In the genomic region with DNA sequence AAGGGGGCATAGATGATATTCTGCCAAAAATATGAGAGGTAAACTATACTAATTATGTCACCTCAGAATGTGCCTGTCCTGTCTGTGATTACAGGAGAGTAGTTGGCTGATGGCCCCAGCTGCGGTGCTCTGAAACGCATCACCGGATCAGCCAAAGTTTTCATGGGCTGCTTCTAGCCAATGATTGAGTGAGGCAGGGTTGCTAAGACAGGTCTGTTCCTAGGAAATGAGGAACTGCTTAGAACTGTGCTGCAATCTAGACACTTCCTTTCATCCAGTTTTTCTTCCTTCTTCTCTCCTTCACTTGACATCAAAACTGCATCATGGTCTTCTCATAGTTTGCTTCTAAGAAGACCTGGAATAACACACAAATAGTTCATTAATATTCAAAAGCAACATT, we compare ENCODE assay signal across 16 cellular contexts.
DNase-seq lines count a peak whose midpoint lies in the region; ATAC-seq and TF ChIP-seq lines count a peak whose summit lies in the region.
"Had no signal": no experiment of that assay in that cellular context is flagged by ENCODE, and none has a peak within 500 bp of the region (broad histone marks: within the 10 kb centered on the region; RNA-seq: fewer than 3 reads in every experiment).

No MANE protein-coding gene starts in this region.

- H3K27ac Mint-ChIP-seq in T-helper 17 cell, result no peak overlapping the region
- no peak overlapping the region for H3K27ac Mint-ChIP-seq in stimulated activated naive B cell treated with anti-CD40 and anti-IgM and Interleukin-4, amounts not matched to agents 10 μg/mL and 1 μg/mL and 100 μg/mL, for 72 hours
- H3K27ac Mint-ChIP-seq: CD4-positive, alpha-beta memory T cell had no signal

- H3K9me3 ChIP-seq in T-helper 17 cell (ENCODE audit: control insufficient read depth, low read length, poor library complexity, severe bottlenecking) (no peaks in the 10 kb centered on the region), body of pancreas (no peaks in the 10 kb centered on the region)
- H3K9me3 ChIP-seq: BE2C had no signal

- no peaks in the 10 kb centered on the region for H3K27me3 Mint-ChIP-seq in T-helper 17 cell
- no peaks in the 10 kb centered on the region for H3K27me3 Mint-ChIP-seq in stimulated activated naive B cell treated with anti-CD40 and anti-IgM and Interleukin-4, amounts not matched to agents 10 μg/mL and 1 μg/mL and 100 μg/mL, for 72 hours
- H3K27me3 Mint-ChIP-seq: CD4-positive, alpha-beta memory T cell had no signal

- TF ChIP-seq POLR2A in GM18505 (IDR thresholded peaks at IDR 0.05; ENCODE audit: borderline replicate concordance, extremely low read depth, insufficient read depth, insufficient read length), result no peak
- no peak for TF ChIP-seq POLR2A in body of pancreas (IDR thresholded peaks at IDR 0.05)

- no peaks in the 10 kb centered on the region for H3K36me3 ChIP-seq in body of pancreas (replicated peaks in 1 of 2; ENCODE audit: insufficient read depth in 1 of 2, low read depth in 2 of 2)
- H3K36me3 ChIP-seq: BE2C had no signal

- WGBS in body of pancreas, 2 donors, result 95% methylated on average over 3 of the region's 3 CpGs

- H3K4me1 Mint-ChIP-seq in T-helper 17 cell, result no peaks in the 10 kb centered on the region
- peaks cover 2 to 10% of the 10 kb centered on the region in 2 donors for H3K4me1 Mint-ChIP-seq in stimulated activated naive B cell treated with anti-CD40 and anti-IgM and Interleukin-4, amounts not matched to agents 10 μg/mL and 1 μg/mL and 100 μg/mL, for 72 hours
- H3K4me1 Mint-ChIP-seq: CD4-positive, alpha-beta memory T cell had no signal

- no peak for TF ChIP-seq CTCF in body of pancreas (IDR thresholded peaks at IDR 0.05)

- DNase-seq in T-helper 17 cell (no peak), inferior parietal cortex (ENCODE audit: extremely low spot score) (no peak), body of pancreas (no peak)
- no peak for DNase-seq in stimulated activated naive B cell treated with anti-CD40 and anti-IgM and Interleukin-4, amounts not matched to agents 10 μg/mL and 1 μg/mL and 100 μg/mL, for 72 hours
- DNase-seq: ACHN; BE2C; CD4-positive, alpha-beta memory T cell; HCEC 1CT; NCI-H1930; NCI-H2171 treated with DMSO at 0.1 percent for 48 hours; NCI-H510A; NCI-H82; RPMI8226 had no signal

- H3K4me3 Mint-ChIP-seq in T-helper 17 cell, result no peak overlapping the region
- H3K4me3 Mint-ChIP-seq in stimulated activated naive B cell treated with anti-CD40 and anti-IgM and Interleukin-4, amounts not matched to agents 10 μg/mL and 1 μg/mL and 100 μg/mL, for 72 hours, result no peak overlapping the region
- H3K4me3 Mint-ChIP-seq: CD4-positive, alpha-beta memory T cell had no signal

- no peak overlapping the region for H3K4me3 ChIP-seq in body of pancreas

- no peaks in the 10 kb centered on the region for H3K27me3 ChIP-seq in body of pancreas
- H3K27me3 ChIP-seq: BE2C had no signal

- H3K9me3 Mint-ChIP-seq in stimulated activated naive B cell treated with anti-CD40 and anti-IgM and Interleukin-4, amounts not matched to agents 10 μg/mL and 1 μg/mL and 100 μg/mL, for 72 hours, result no peaks in the 10 kb centered on the region

- H3K4me1 ChIP-seq in body of pancreas, result no peaks in the 10 kb centered on the region
- H3K4me1 ChIP-seq: BE2C had no signal

- peak; percentile 57 for ATAC-seq in GM18505 (IDR thresholded peaks at IDR 0.05; ENCODE audit: unreplicated experiment)
- ATAC-seq in HG03469 (IDR thresholded peaks at IDR 0.05; ENCODE audit: unreplicated experiment), result peak; percentile 50
- peak; percentile 27 for ATAC-seq in T-helper 17 cell
- peak; percentile 79 to 86 for ATAC-seq in stimulated activated naive B cell treated with anti-CD40 and anti-IgM and Interleukin-4, amounts not matched to agents 10 μg/mL and 1 μg/mL and 100 μg/mL, for 72 hours (replicated peaks)
- ATAC-seq in body of pancreas, result no peak
- no peak for ATAC-seq in HG03521 (IDR thresholded peaks at IDR 0.05; ENCODE audit: unreplicated experiment)

- H3K27ac ChIP-seq in body of pancreas, result no peak overlapping the region

- intact Hi-C loops in body of pancreas (cut with DNase I), result no loop called here

- no peaks in the 10 kb centered on the region for H3K36me3 Mint-ChIP-seq in T-helper 17 cell (ENCODE audit: low read depth)
- H3K36me3 Mint-ChIP-seq in stimulated activated naive B cell treated with anti-CD40 and anti-IgM and Interleukin-4, amounts not matched to agents 10 μg/mL and 1 μg/mL and 100 μg/mL, for 72 hours, result no peaks in the 10 kb centered on the region
- H3K36me3 Mint-ChIP-seq: CD4-positive, alpha-beta memory T cell had no signal

Comparison
In these comparisons a context has a peak if more than half of its experiments do, and no peak if none do; other contexts are left out.
1. ATAC-seq: peak in GM18505 (single experiment), HG03469 (single experiment), T-helper 17 cell (single experiment) and stimulated activated naive B cell treated with anti-CD40 and anti-IgM and Interleukin-4, amounts not matched to agents 10 μg/mL and 1 μg/mL and 100 μg/mL, for 72 hours (2 of 2); none in body of pancreas (single experiment) and HG03521 (single experiment).